8 cellular contexts compared by ENCODE assay signal in genomic region chr22:25110846-25111578, GRCh38.
DNase-seq lines count a peak whose midpoint lies in the region; ATAC-seq lines count a peak whose summit lies in the region.

No MANE protein-coding gene starts in this region.

- peak overlapping the region; percentile 89 for H3K4me2 ChIP-seq in mesenchymal stem cell (ENCODE audit: low read length, poor library complexity, severe bottlenecking)

- no peaks in the 10 kb centered on the region for H3K36me3 ChIP-seq in CD4-positive, alpha-beta memory T cell (ENCODE audit: insufficient read depth, low read length)
- no peaks in the 10 kb centered on the region for H3K36me3 ChIP-seq in endocrine pancreas (ENCODE audit: control insufficient read depth, insufficient read depth, low read length)
- H3K36me3 ChIP-seq in mesenchymal stem cell (ENCODE audit: control insufficient read depth in 1 of 2, insufficient read depth in 2 of 2, low read depth in 1 of 2, low read length in 2 of 2), result no peaks in the 10 kb centered on the region

- peak overlapping the region; percentile 1 for H3K9ac ChIP-seq in endocrine pancreas (ENCODE audit: control insufficient read depth, insufficient read depth, low read length)
- peak overlapping the region; percentile 81 for H3K9ac ChIP-seq in mesenchymal stem cell (ENCODE audit: low read length)

- intact Hi-C loops in CD4-positive, alpha-beta memory T cell (cut with micrococcal nuclease), result loop anchor here (1.0 to 2.0 kb wide), 2 partner anchors 42 to 49 kb away; no protein-coding TSS in a partner anchor

- H3K14ac ChIP-seq in mesenchymal stem cell (ENCODE audit: low read length in 2 of 2), result peak overlapping the region in 1 of 2 experiments; percentile 82

- peak overlapping the region; percentile 17 to 92 for H3K18ac ChIP-seq in mesenchymal stem cell (ENCODE audit: low read depth in 1 of 2, low read length in 2 of 2)

- H3K36me3 Mint-ChIP-seq in CD4-positive, alpha-beta memory T cell, result no peaks in the 10 kb centered on the region

- POLR2A ChIA-PET in CD4-positive, alpha-beta memory T cell (lab: Charles Lee; ENCODE audit: partially characterized antibody), result interaction anchor here (1.0 to 3.7 kb wide), 5 partner anchors 19 to 49 kb away, joined by 3 to 24 read pairs (median 4); no protein-coding TSS in a partner anchor

- peak overlapping the region; percentile 33 to 66 for H3K4me3 ChIP-seq in CD4-positive, alpha-beta memory T cell (ENCODE audit: low read length in 2 of 2)
- H3K4me3 ChIP-seq in endocrine pancreas (ENCODE audit: control insufficient read depth, insufficient read depth, low read length) (peak overlapping the region; percentile 66), mesenchymal stem cell (ENCODE audit: insufficient read depth in 1 of 2, low read depth in 1 of 2, low read length in 2 of 2) (peak overlapping the region; percentile 52 to 78)

- H4K8ac ChIP-seq in mesenchymal stem cell (ENCODE audit: low read length), result no peak overlapping the region

- WGBS in mesenchymal stem cell, result 1% methylated on average over 32 of the region's 36 CpGs

- peak; percentile 50 to 58 (median 53) for DNase-seq in CD4-positive, alpha-beta memory T cell
- DNase-seq in NCI-H82 treated with DMSO at 0.1 percent for 48 hours (lab: John Stamatoyannopoulos, UW; ENCODE audit: unreplicated experiment) (peak; percentile 54), mesenchymal stem cell (peak; percentile 94)
- DNase-seq in activated CD8-positive, alpha-beta memory T cell treated with anti-CD3 and anti-CD28 coated beads, Interleukin-2, amount 50 U/mL, for 1 hour (ENCODE audit: extremely low read depth), result peak; percentile 4
- peak; percentile 28 for DNase-seq in stimulated activated CD8-positive, alpha-beta memory T cell treated with anti-CD3 and anti-CD28 coated beads, Interleukin-12 subunit alpha, Interleukin-12 subunit beta, amount 100 ng/mL, for 1 hour (ENCODE audit: low read depth)

- H3K27ac Mint-ChIP-seq in CD4-positive, alpha-beta memory T cell, result peak overlapping the region; percentile 16 to 89 (median 85)

- H2BK120ac ChIP-seq in mesenchymal stem cell (ENCODE audit: low read depth, low read length), result no peak overlapping the region

- no peaks in the 10 kb centered on the region for H3K9me3 ChIP-seq in CD4-positive, alpha-beta memory T cell (ENCODE audit: control insufficient read depth in 1 of 2, low read length in 2 of 2)
- H3K9me3 ChIP-seq in endocrine pancreas (ENCODE audit: control insufficient read depth, low read length), result no peaks in the 10 kb centered on the region
- H3K9me3 ChIP-seq in mesenchymal stem cell (ENCODE audit: control insufficient read depth, low read length), result no peaks in the 10 kb centered on the region

- H2BK12ac ChIP-seq in mesenchymal stem cell (ENCODE audit: low read length in 2 of 2), result peak overlapping the region in 1 of 2 experiments; percentile 65

- H2BK5ac ChIP-seq in mesenchymal stem cell (ENCODE audit: low read depth, low read length, poor library complexity, severe bottlenecking), result no peak overlapping the region

- peaks cover 7% of the 10 kb centered on the region for H3K4me1 ChIP-seq in CD4-positive, alpha-beta memory T cell (ENCODE audit: insufficient read depth, low read length)
- H3K4me1 ChIP-seq in endocrine pancreas (ENCODE audit: control insufficient read depth, insufficient read depth, low read length), result no peaks in the 10 kb centered on the region
- H3K4me1 ChIP-seq in mesenchymal stem cell (ENCODE audit: control insufficient read depth, insufficient read depth, low read depth, low read length), result peaks cover 32% of the 10 kb centered on the region

- H3K27me3 Mint-ChIP-seq in CD4-positive, alpha-beta memory T cell, result no peaks in the 10 kb centered on the region

- H3K79me1 ChIP-seq in mesenchymal stem cell (replicated peaks; ENCODE audit: low read length, poor library complexity, severe bottlenecking), result no peaks in the 10 kb centered on the region

- no peak overlapping the region for H3K4ac ChIP-seq in mesenchymal stem cell (ENCODE audit: low read depth in 1 of 2, low read length in 2 of 2)

- peaks cover 6 to 20% (median 13%) of the 10 kb centered on the region in 4 donors for H3K4me1 Mint-ChIP-seq in CD4-positive, alpha-beta memory T cell

- peak; percentile 79 for ATAC-seq in HG02759 (IDR thresholded peaks at IDR 0.05; ENCODE audit: unreplicated experiment)
- ATAC-seq in GM21786 (IDR thresholded peaks at IDR 0.05; ENCODE audit: unreplicated experiment), result no peak

- peaks cover 0 to 4% (median 0%) of the 10 kb centered on the region in 8 donors for H3K9me3 Mint-ChIP-seq in CD4-positive, alpha-beta memory T cell

- H4K91ac ChIP-seq in mesenchymal stem cell (ENCODE audit: low read length), result no peak overlapping the region

- CTCF ChIA-PET in CD4-positive, alpha-beta memory T cell (lab: Charles Lee; ENCODE audit: partially characterized antibody), result interaction anchor here (0.6 to 3.4 kb wide), 13 partner anchors 10 to 178 kb away, joined by 3 to 27 read pairs (median 4); no protein-coding TSS in a partner anchor

- peak overlapping the region; percentile 85 to 92 (median 88) for H3K4me3 Mint-ChIP-seq in CD4-positive, alpha-beta memory T cell

- H2AK5ac ChIP-seq in mesenchymal stem cell (ENCODE audit: low read length, severe bottlenecking), result no peak overlapping the region

- no peak overlapping the region for H3K27ac ChIP-seq in CD4-positive, alpha-beta memory T cell (ENCODE audit: low read depth, low read length)
- peak overlapping the region; percentile 31 for H3K27ac ChIP-seq in mesenchymal stem cell (ENCODE audit: low read length, poor library complexity, severe bottlenecking)

- H3K27me3 ChIP-seq in CD4-positive, alpha-beta memory T cell (ENCODE audit: insufficient read depth, low read length), result no peaks in the 10 kb centered on the region
- no peaks in the 10 kb centered on the region for H3K27me3 ChIP-seq in endocrine pancreas (ENCODE audit: control insufficient read depth, insufficient read depth, low read length)
- peaks cover 6 to 8% of the 10 kb centered on the region in 2 experiments for H3K27me3 ChIP-seq in mesenchymal stem cell (ENCODE audit: control insufficient read depth in 1 of 2, insufficient read depth in 1 of 2, low read length in 2 of 2)

- no peak overlapping the region for H2BK15ac ChIP-seq in mesenchymal stem cell (ENCODE audit: low read depth, poor library complexity, severe bottlenecking)

- peak overlapping the region; percentile 91 for H2AFZ ChIP-seq in mesenchymal stem cell (ENCODE audit: low read depth, low read length)

- H3K23ac ChIP-seq in mesenchymal stem cell (ENCODE audit: low read length in 2 of 2), result peak overlapping the region in 1 of 2 experiments; percentile 11

Comparison
In these comparisons a context has a peak if more than half of its experiments do, and no peak if none do; other contexts are left out.
1. DNase-seq: peak in every context shown above with its lines; median percentile 94 in mesenchymal stem cell; 54 in NCI-H82 treated with DMSO at 0.1 percent for 48 hours; 53 in CD4-positive, alpha-beta memory T cell; 28 in stimulated activated CD8-positive, alpha-beta memory T cell treated with anti-CD3 and anti-CD28 coated beads, Interleukin-12 subunit alpha, Interleukin-12 subunit beta, amount 100 ng/mL, for 1 hour; 4 in activated CD8-positive, alpha-beta memory T cell treated with anti-CD3 and anti-CD28 coated beads, Interleukin-2, amount 50 U/mL, for 1 hour.